Comparison of ENCODE assay signal across 1 cellular context in genomic region chr20:48959902-48960550, GRCh38.
A peak's percentile ranks its signal among the peaks of the same experiment; 100 is the strongest.
TF ChIP-seq lines count a peak whose summit lies in the region.

No MANE protein-coding gene starts in this region.

TF ChIP-seq in endothelial cell of umbilical vein, 7 proteins besides CTCF, POLR2A, EP300 and RAD21 (continued from another document):
- TF ChIP-seq JUN (IDR thresholded peaks at IDR 0.05; ENCODE audit: borderline replicate concordance, insufficient read depth, insufficient read length, low read depth) = peak; percentile 2
